Comparison of ENCODE assay signal across 8 cellular contexts in genomic region chr1:111592389-111593361, GRCh38.
DNase-seq lines count a peak whose midpoint lies in the region; ATAC-seq and TF ChIP-seq lines count a peak whose summit lies in the region.

No MANE protein-coding gene starts in this region.

- no peaks in the 10 kb centered on the region for H3K36me3 Mint-ChIP-seq in nephron progenitor cell (ENCODE audit: low read depth)
- no peaks in the 10 kb centered on the region for H3K36me3 Mint-ChIP-seq in stimulated activated naive CD8-positive, alpha-beta T cell treated with anti-CD3 and anti-CD28 coated beads, Interleukin-15, Interleukin-2, amounts not matched to agents 100 ng/mL and 50 ng/mL, for 24 hours (ENCODE audit: low read depth)

- H3K27me3 Mint-ChIP-seq in nephron progenitor cell (ENCODE audit: low read depth, poor library complexity), result no peaks in the 10 kb centered on the region
- no peaks in the 10 kb centered on the region for H3K27me3 Mint-ChIP-seq in stimulated activated naive CD8-positive, alpha-beta T cell treated with anti-CD3 and anti-CD28 coated beads, Interleukin-15, Interleukin-2, amounts not matched to agents 100 ng/mL and 50 ng/mL, for 24 hours

- peak overlapping the region; percentile 51 for H3K4me3 Mint-ChIP-seq in nephron progenitor cell
- H3K4me3 Mint-ChIP-seq in stimulated activated naive CD8-positive, alpha-beta T cell treated with anti-CD3 and anti-CD28 coated beads, Interleukin-15, Interleukin-2, amounts not matched to agents 100 ng/mL and 50 ng/mL, for 24 hours, result peak overlapping the region; percentile 76

- H3K9me3 Mint-ChIP-seq in nephron progenitor cell, result no peaks in the 10 kb centered on the region
- no peaks in the 10 kb centered on the region for H3K9me3 Mint-ChIP-seq in stimulated activated naive CD8-positive, alpha-beta T cell treated with anti-CD3 and anti-CD28 coated beads, Interleukin-15, Interleukin-2, amounts not matched to agents 100 ng/mL and 50 ng/mL, for 24 hours

- peak; percentile 21 for DNase-seq in NCI-H1694 (lab: John Stamatoyannopoulos, UW)
- no peak for DNase-seq in NCI-H1694 treated with DMSO at 0.1 percent for 48 hours (lab: John Stamatoyannopoulos, UW)
- peak; percentile 91 for DNase-seq in NCI-H82 (lab: John Stamatoyannopoulos, UW)
- peak; percentile 93 for DNase-seq in activated T-cell treated with anti-CD3 and anti-CD28 coated beads for 48 hours (ENCODE audit: low read depth)
- peak; percentile 39 for DNase-seq in fibroblast of gingiva (ENCODE audit: low read depth)
- peak; percentile 32 for DNase-seq in nephron progenitor cell

- peak overlapping the region; percentile 81 for H3K27ac Mint-ChIP-seq in nephron progenitor cell
- H3K27ac Mint-ChIP-seq in stimulated activated naive CD8-positive, alpha-beta T cell treated with anti-CD3 and anti-CD28 coated beads, Interleukin-15, Interleukin-2, amounts not matched to agents 100 ng/mL and 50 ng/mL, for 24 hours, result peak overlapping the region; percentile 94

- H3K4me1 Mint-ChIP-seq in nephron progenitor cell, result peaks cover 27% of the 10 kb centered on the region
- H3K4me1 Mint-ChIP-seq in stimulated activated naive CD8-positive, alpha-beta T cell treated with anti-CD3 and anti-CD28 coated beads, Interleukin-15, Interleukin-2, amounts not matched to agents 100 ng/mL and 50 ng/mL, for 24 hours (ENCODE audit: low read depth), result peaks cover 79% of the 10 kb centered on the region

- peak; percentile 65 for ATAC-seq in HG02870 (IDR thresholded peaks at IDR 0.05; ENCODE audit: unreplicated experiment)

- no peak for TF ChIP-seq CTCF in nephron progenitor cell (IDR thresholded peaks at IDR 0.05)
